Comparison of ENCODE assay signal across 8 cellular contexts in the genomic region with DNA sequence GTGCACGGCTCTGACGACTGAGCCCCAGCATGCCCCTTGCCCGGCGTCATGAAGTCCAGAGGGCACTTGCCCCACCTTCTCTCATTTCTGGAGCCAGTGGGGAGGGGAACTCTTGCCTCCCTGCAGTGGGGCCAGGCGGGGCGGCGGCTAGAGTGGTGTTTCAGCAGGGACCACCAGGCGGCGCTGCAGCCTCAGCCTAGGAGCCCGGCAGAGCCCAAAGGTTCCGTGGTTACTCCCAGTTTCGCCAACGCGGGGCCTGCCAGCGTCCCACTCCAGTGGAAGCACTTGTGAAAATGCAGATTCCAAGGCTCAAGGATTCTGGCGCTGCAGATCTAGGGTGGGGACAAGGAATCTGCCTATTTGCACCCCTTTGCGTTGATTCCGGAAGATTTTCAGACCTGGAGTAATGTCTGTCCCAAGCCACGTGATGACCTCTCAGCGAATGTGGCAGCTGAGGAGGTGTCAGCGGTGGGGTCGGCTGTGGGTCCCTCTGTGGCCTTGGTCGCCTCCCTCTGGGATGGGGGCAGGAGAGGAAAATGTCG. TPM values are rescaled to one million over a fixed set of nuclear protein-coding genes. Genes with fewer than 3 reads are reported as not detected.
DNase-seq lines count a peak whose midpoint lies in the region; ATAC-seq and TF ChIP-seq lines count a peak whose summit lies in the region.

No MANE protein-coding gene starts in this region.

- DNase-seq in NCI-H1417 (lab: John Stamatoyannopoulos, UW) (peak; percentile 49 to 75 (median 57)), NCI-H1417 treated with DMSO at 0.1 percent for 48 hours (lab: John Stamatoyannopoulos, UW) (no peak), LoVo (ENCODE audit: low spot score) (peak; percentile 47), SKM-1 (lab: John Stamatoyannopoulos, UW; ENCODE audit: unreplicated experiment) (peak; percentile 18), amniotic stem cell (lab: John Stamatoyannopoulos, UW) (peak; percentile 36), left ventricle myocardium inferior (peak; percentile 80), progenitor cell of endocrine pancreas (ENCODE audit: low spot score, unreplicated experiment) (peak; percentile 85)

- TF ChIP-seq CTCF in left ventricle myocardium inferior (IDR thresholded peaks at IDR 0.05; ENCODE audit: borderline replicate concordance): peak; percentile 98
- TF ChIP-seq CTCF in progenitor cell of endocrine pancreas (IDR thresholded peaks at IDR 0.05; ENCODE audit: unreplicated experiment): peak; percentile 99

- H3K9me3 Mint-ChIP-seq in progenitor cell of endocrine pancreas (ENCODE audit: low read depth): no peaks in the 10 kb centered on the region

- no peak for ATAC-seq in HG03135 (IDR thresholded peaks at IDR 0.05; ENCODE audit: unreplicated experiment)

- no peak overlapping the region for H3K27ac Mint-ChIP-seq in progenitor cell of endocrine pancreas

- H3K4me3 Mint-ChIP-seq in progenitor cell of endocrine pancreas (ENCODE audit: low read depth): peak overlapping the region; percentile 68

- H3K9me3 ChIP-seq in left ventricle myocardium inferior (replicated peaks): no peaks in the 10 kb centered on the region

- H3K4me3 ChIP-seq in left ventricle myocardium inferior: peak overlapping the region; percentile 48

- H3K27me3 Mint-ChIP-seq in progenitor cell of endocrine pancreas: peaks cover 27% of the 10 kb centered on the region

- H3K27me3 ChIP-seq in left ventricle myocardium inferior (ENCODE audit: low read depth): no peaks in the 10 kb centered on the region

- H3K4me1 Mint-ChIP-seq in progenitor cell of endocrine pancreas (ENCODE audit: low read depth): no peaks in the 10 kb centered on the region

- peaks cover 15% of the 10 kb centered on the region for H3K36me3 ChIP-seq in left ventricle myocardium inferior

- no peaks in the 10 kb centered on the region for H3K36me3 Mint-ChIP-seq in progenitor cell of endocrine pancreas (ENCODE audit: insufficient read depth)

- intact Hi-C loops in left ventricle myocardium inferior (cut with micrococcal nuclease): loop anchor here (5.0 kb wide), 1 partner anchor 291 kb away; no protein-coding TSS in a partner anchor

- no peak overlapping the region for H3K27ac ChIP-seq in left ventricle myocardium inferior (replicated peaks)

- peaks cover 54% of the 10 kb centered on the region for H3K4me1 ChIP-seq in left ventricle myocardium inferior

RNA-seq across cellular contexts. Expression of a gene that starts 55.7 kb away (rescaled TPM):
- total RNA-seq in left ventricle myocardium inferior (49.6 TPM), progenitor cell of endocrine pancreas (9.3 and 9.4 TPM in 2 replicates)
